In genomic region chr11:96306933-96307747, GRCh38 we compare ENCODE assay signal across 1 cellular context.
TF ChIP-seq lines count a peak whose summit lies in the region.

No MANE protein-coding gene starts in this region.

TF ChIP-seq in GM23338, 12 proteins besides CTCF, POLR2A, EP300 and RAD21 (continued from another document):
- TF ChIP-seq ZNF462 (CRISPR knock-in tag; IDR thresholded peaks at IDR 0.05) = no peak
- TF ChIP-seq ZNF331 (CRISPR knock-in tag; IDR thresholded peaks at IDR 0.05; ENCODE audit: low read depth) = no peak
TF ChIP-seq in GM23338: peak in this region for 0.
